In genomic region chr22:42399315-42400271, GRCh38 we compare ENCODE assay signal across 11 cellular contexts. TPM values are rescaled to one million over a fixed set of nuclear protein-coding genes. Genes with fewer than 3 reads are reported as not detected.
DNase-seq lines count a peak whose midpoint lies in the region; ATAC-seq and TF ChIP-seq lines count a peak whose summit lies in the region.
"Had no signal": no experiment of that assay in that cellular context is flagged by ENCODE, and none has a peak within 500 bp of the region (broad histone marks: within the 10 kb centered on the region; RNA-seq: fewer than 3 reads in every experiment).

No MANE protein-coding gene starts in this region.

- H3K4me1 ChIP-seq in OCI-LY7 (ENCODE audit: insufficient read depth, low read length, poor library complexity, severe bottlenecking) (peaks cover 34% of the 10 kb centered on the region), suprapubic skin (peaks cover 24% of the 10 kb centered on the region)

- TF ChIP-seq EP300 in suprapubic skin (IDR thresholded peaks at IDR 0.05): no peak

- no peak for ATAC-seq in natural killer cell
- ATAC-seq: effector memory CD8-positive, alpha-beta T cell; naive thymus-derived CD8-positive, alpha-beta T cell had no signal

- no peaks in the 10 kb centered on the region for H3K9me2 ChIP-seq in OCI-LY7 (ENCODE audit: insufficient read depth, low read length)

- H3K9me3 Mint-ChIP-seq in natural killer cell: no peaks in the 10 kb centered on the region
- H3K9me3 Mint-ChIP-seq: CD8-positive, alpha-beta memory T cell; effector memory CD8-positive, alpha-beta T cell; naive thymus-derived CD8-positive, alpha-beta T cell had no signal

- peak overlapping the region; percentile 8; the same call in 1 of the 2 replicates for H3K4me2 ChIP-seq in OCI-LY7 (ENCODE audit: low read length)

- no TSS peak for BruUV-seq in OCI-LY7 (replicated peaks; lab: Mats Ljungman, UMichigan)

- no peak overlapping the region for H3K27ac Mint-ChIP-seq in natural killer cell

- H3K4me3 ChIP-seq in OCI-LY7 (ENCODE audit: low read depth, low read length, poor library complexity, severe bottlenecking) (no peak overlapping the region), suprapubic skin (no peak overlapping the region)

- no peaks in the 10 kb centered on the region for H4K20me1 ChIP-seq in OCI-LY7 (ENCODE audit: insufficient read depth, low read length)

- H2AFZ ChIP-seq in OCI-LY7 (ENCODE audit: low read length): no peak overlapping the region; the same call in 1 of the 2 replicates

- H3K9me3 ChIP-seq in OCI-LY7 (ENCODE audit: low read length) (no peaks in the 10 kb centered on the region), suprapubic skin (no peaks in the 10 kb centered on the region)

- H3K27ac ChIP-seq in OCI-LY7 (ENCODE audit: low read depth, low read length, poor library complexity, severe bottlenecking) (no peak overlapping the region), suprapubic skin (no peak overlapping the region)

- POLR2A ChIA-PET in OCI-LY7 (lab: Charles Lee): interaction anchor here (0.5 to 0.7 kb wide), 4 partner anchors 38 to 228 kb away, joined by 3 to 6 read pairs (median 3); no protein-coding TSS in a partner anchor

- whole genome bisulfite sequencing in suprapubic skin: 67% methylated on average over 26 of the region's 30 CpGs

- CTCF ChIA-PET in OCI-LY7 (lab: Charles Lee; ENCODE audit: unreplicated experiment): interaction anchor here (0.6 kb wide), 4 partner anchors 38 to 1018 kb away, joined by 3 to 5 read pairs (median 4); partner anchors contain the start of gene TEF

- intact Hi-C loops in OCI-LY7 (cut with micrococcal nuclease; ENCODE audit: unreplicated experiment): no loop called here
- intact Hi-C loops in natural killer cell (cut with micrococcal nuclease): no loop called here

- no peak for TF ChIP-seq CTCF in OCI-LY7 (conservative IDR thresholded peaks at IDR 0.05; ENCODE audit: low read length)
- no peak for TF ChIP-seq CTCF in suprapubic skin (IDR thresholded peaks at IDR 0.05)
- TF ChIP-seq CTCF in natural killer cell (IDR thresholded peaks at IDR 0.05): no peak

- no peak for TF ChIP-seq POLR2A in suprapubic skin (IDR thresholded peaks at IDR 0.05)

- peak; percentile 99 for DNase-seq in COR-L47 (lab: John Stamatoyannopoulos, UW)
- DNase-seq in NCI-H1092 (lab: John Stamatoyannopoulos, UW): peak; percentile 93
- DNase-seq in OCI-LY7 (ENCODE audit: low spot score): peak; percentile 35
- peak; percentile 43 for DNase-seq in iPS-NIHi7 (ENCODE audit: extremely low spot score)
- DNase-seq in suprapubic skin (ENCODE audit: low spot score in 2 of 2): no peak
- DNase-seq in natural killer cell: no peak
- DNase-seq in activated T-cell treated with anti-CD3 and anti-CD28 coated beads, Interleukin-2, amount 50 U/mL, for 48 hours: no peak
- no peak for DNase-seq in T-helper 9 cell
- DNase-seq: CD8-positive, alpha-beta memory T cell; effector memory CD8-positive, alpha-beta T cell; naive thymus-derived CD8-positive, alpha-beta T cell had no signal

- H3K27me3 ChIP-seq in suprapubic skin: no peaks in the 10 kb centered on the region

- H3K36me3 Mint-ChIP-seq in natural killer cell: no peaks in the 10 kb centered on the region
- H3K36me3 Mint-ChIP-seq: CD8-positive, alpha-beta memory T cell; naive thymus-derived CD8-positive, alpha-beta T cell had no signal

- H3K4me3 Mint-ChIP-seq in natural killer cell: no peak overlapping the region
- H3K4me3 Mint-ChIP-seq: CD8-positive, alpha-beta memory T cell; effector memory CD8-positive, alpha-beta T cell; naive thymus-derived CD8-positive, alpha-beta T cell had no signal

- H3K79me2 ChIP-seq in OCI-LY7 (ENCODE audit: insufficient read depth, low read depth, low read length): no peaks in the 10 kb centered on the region

- H3K4me1 Mint-ChIP-seq in natural killer cell: peaks cover 0 to 12% of the 10 kb centered on the region in 2 donors

- H3K36me3 ChIP-seq in OCI-LY7 (ENCODE audit: insufficient read depth, low read length) (no peaks in the 10 kb centered on the region), suprapubic skin (no peaks in the 10 kb centered on the region)

- H3K27me3 Mint-ChIP-seq in natural killer cell (ENCODE audit: low read depth in 2 of 2): peaks cover 0 to 5% of the 10 kb centered on the region in 2 donors
- H3K27me3 Mint-ChIP-seq: naive thymus-derived CD8-positive, alpha-beta T cell had no signal

RNA-seq across cellular contexts. Expression of gene NFAM1, which starts 32.6 kb away (rescaled TPM):
- 0.03 and 0.16 TPM in 2 replicates for total RNA-seq in OCI-LY7 (2014; rRNA removed; shearing (Covaris generic))
- total RNA-seq in OCI-LY7 (2022) (0.88 and 1.1 TPM in 2 replicates), suprapubic skin (1 to 10 TPM in 2 of 4 donors, under 1 TPM in 2; 0.70 to 3.1 (median 0.97) TPM), natural killer cell (1 to 10 TPM; 2.4 to 7.8 (median 3.6) TPM)

Comparison
In these comparisons a context has a peak if more than half of its experiments do, and no peak if none do; other contexts are left out.
1. DNase-seq: peak in COR-L47 (single experiment), NCI-H1092 (single experiment), OCI-LY7 (single experiment) and iPS-NIHi7 (single experiment); none in suprapubic skin (0 of 2), natural killer cell (single experiment), activated T-cell treated with anti-CD3 and anti-CD28 coated beads, Interleukin-2, amount 50 U/mL, for 48 hours (0 of 2) and T-helper 9 cell (single experiment).